Comparison of ENCODE assay signal across 1 cellular context in the genomic region with DNA sequence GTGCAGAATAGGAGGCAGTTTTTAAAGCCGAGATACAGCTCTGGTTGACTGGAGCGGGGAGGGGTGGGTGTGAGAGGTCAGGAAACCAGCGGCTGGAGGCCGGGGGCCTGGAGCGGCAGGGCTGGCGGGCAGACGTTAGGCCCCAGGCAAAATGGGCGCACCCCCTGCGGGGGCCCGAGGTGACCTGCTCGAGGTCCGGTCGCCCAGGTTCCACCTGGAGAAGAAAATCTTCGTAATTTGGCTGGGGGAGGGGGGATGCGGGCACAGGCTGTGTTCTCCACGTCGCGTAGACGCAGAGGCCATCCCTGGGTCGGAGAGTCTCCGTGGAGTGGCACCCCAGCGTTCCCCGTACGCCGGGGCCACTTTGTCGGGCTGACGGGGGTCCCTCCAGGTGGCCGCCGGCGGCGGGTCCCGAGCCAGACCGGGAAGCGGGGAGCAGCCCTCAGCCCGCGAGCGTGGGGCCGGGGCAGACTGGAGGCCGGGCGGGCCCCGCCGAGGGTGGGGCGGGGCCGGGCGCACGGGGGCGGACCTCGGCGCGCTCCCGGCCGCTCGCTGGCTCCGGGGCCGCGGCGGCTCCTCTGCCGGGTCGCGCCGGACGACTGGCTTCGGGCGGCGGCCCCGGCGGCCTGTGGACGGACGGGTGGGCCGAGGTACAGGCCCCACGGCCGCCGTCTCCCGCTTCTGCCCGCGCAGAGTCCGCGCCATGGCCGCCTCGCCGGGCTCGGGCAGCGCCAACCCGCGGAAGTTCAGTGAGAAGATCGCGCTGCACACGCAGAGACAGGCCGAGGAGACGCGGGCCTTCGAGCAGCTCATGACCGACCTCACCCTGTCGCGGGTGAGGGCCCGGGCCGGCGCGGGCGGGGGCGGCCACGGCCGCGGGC.
A peak's percentile ranks its signal among the peaks of the same experiment; 100 is the strongest.
TF ChIP-seq lines count a peak whose summit lies in the region.

A gene with protein sequence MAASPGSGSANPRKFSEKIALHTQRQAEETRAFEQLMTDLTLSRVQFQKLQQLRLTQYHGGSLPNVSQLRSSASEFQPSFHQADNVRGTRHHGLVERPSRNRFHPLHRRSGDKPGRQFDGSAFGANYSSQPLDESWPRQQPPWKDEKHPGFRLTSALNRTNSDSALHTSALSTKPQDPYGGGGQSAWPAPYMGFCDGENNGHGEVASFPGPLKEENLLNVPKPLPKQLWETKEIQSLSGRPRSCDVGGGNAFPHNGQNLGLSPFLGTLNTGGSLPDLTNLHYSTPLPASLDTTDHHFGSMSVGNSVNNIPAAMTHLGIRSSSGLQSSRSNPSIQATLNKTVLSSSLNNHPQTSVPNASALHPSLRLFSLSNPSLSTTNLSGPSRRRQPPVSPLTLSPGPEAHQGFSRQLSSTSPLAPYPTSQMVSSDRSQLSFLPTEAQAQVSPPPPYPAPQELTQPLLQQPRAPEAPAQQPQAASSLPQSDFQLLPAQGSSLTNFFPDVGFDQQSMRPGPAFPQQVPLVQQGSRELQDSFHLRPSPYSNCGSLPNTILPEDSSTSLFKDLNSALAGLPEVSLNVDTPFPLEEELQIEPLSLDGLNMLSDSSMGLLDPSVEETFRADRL (plus strand): TSS at position 555 of the 881 bp plus-strand sequence. CDS start 149 bp downstream, at position 704.

TF ChIP-seq in K562, 482 proteins besides CTCF, POLR2A, EP300 and RAD21 (continued from another document and continues in another):
- TF ChIP-seq, protein P1, sequence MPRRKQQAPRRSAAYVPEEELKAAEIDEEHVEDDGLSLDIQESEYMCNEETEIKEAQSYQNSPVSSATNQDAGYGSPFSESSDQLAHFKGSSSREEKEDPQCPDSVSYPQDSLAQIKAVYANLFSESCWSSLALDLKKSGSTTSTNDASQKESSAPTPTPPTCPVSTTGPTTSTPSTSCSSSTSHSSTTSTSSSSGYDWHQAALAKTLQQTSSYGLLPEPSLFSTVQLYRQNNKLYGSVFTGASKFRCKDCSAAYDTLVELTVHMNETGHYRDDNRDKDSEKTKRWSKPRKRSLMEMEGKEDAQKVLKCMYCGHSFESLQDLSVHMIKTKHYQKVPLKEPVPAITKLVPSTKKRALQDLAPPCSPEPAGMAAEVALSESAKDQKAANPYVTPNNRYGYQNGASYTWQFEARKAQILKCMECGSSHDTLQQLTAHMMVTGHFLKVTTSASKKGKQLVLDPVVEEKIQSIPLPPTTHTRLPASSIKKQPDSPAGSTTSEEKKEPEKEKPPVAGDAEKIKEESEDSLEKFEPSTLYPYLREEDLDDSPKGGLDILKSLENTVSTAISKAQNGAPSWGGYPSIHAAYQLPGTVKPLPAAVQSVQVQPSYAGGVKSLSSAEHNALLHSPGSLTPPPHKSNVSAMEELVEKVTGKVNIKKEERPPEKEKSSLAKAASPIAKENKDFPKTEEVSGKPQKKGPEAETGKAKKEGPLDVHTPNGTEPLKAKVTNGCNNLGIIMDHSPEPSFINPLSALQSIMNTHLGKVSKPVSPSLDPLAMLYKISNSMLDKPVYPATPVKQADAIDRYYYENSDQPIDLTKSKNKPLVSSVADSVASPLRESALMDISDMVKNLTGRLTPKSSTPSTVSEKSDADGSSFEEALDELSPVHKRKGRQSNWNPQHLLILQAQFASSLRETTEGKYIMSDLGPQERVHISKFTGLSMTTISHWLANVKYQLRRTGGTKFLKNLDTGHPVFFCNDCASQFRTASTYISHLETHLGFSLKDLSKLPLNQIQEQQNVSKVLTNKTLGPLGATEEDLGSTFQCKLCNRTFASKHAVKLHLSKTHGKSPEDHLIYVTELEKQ (CRISPR knock-in tag; IDR thresholded peaks at IDR 0.05), result no peak
- TF ChIP-seq RBM34 (IDR thresholded peaks at IDR 0.05; ENCODE audit: borderline replicate concordance, insufficient read depth, low read length) (no peak), RBFOX2 (IDR thresholded peaks at IDR 0.05; ENCODE audit: low read depth, low read length) (peak; percentile 68), FOXP1 (CRISPR knock-in tag; IDR thresholded peaks at IDR 0.05) (peak; percentile 46; the same call in 1 of the 2 replicates), BRF1 (IDR thresholded peaks at IDR 0.05; ENCODE audit: borderline replicate concordance, extremely low read depth, insufficient read length) (no peak), NONO (IDR thresholded peaks at IDR 0.05; ENCODE audit: low read depth in 2 of 2, low read length in 1 of 2) (peak; percentile 52 to 55; a peak in 1 of 4 replicates), MXD1 (CRISPR knock-in tag; IDR thresholded peaks at IDR 0.05; ENCODE audit: borderline replicate concordance, poor library complexity, severe bottlenecking) (no peak), ETS1 (conservative IDR thresholded peaks at IDR 0.05; ENCODE audit: control insufficient read depth, low read depth, low read length) (0 out of 2 replicates have a peak, but pooled peaks have one; percentile 46), NR2C2 (CRISPR knock-in tag; IDR thresholded peaks at IDR 0.05) (no peak), NR2C2 (tag; IDR thresholded peaks at IDR 0.05) (peak; percentile 75), ELF4 (CRISPR knock-in tag; IDR thresholded peaks at IDR 0.05) (no peak), TEAD1 (CRISPR knock-in tag; IDR thresholded peaks at IDR 0.05) (0 out of 4 replicates have a peak, but pooled peaks of 1 of the 2 experiments have one; percentile 29), RB1 (IDR thresholded peaks at IDR 0.05; ENCODE audit: low read depth) (peak; percentile 58; the same call in 1 of the 2 replicates), HNRNPLL (IDR thresholded peaks at IDR 0.05; ENCODE audit: low read depth, low read length, poor library complexity, severe bottlenecking) (peak; percentile 11), ZNF197 (CRISPR knock-in tag; IDR thresholded peaks at IDR 0.05; ENCODE audit: low read depth) (0 out of 2 replicates have a peak, but pooled peaks have one; percentile 51), ZFX (CRISPR knock-in tag; IDR thresholded peaks at IDR 0.05) (peak; percentile 87), TAF1 (IDR thresholded peaks at IDR 0.05; ENCODE audit: control insufficient read depth, extremely low read depth, insufficient read depth, low read length, severe bottlenecking) (peak; percentile 31), MAFG (tag; conservative IDR thresholded peaks at IDR 0.05) (no peak), ZBTB8A (IDR thresholded peaks at IDR 0.05; ENCODE audit: partially characterized antibody) (no peak), ZNF780A (CRISPR knock-in tag; IDR thresholded peaks at IDR 0.05) (no peak), BCL6 (CRISPR knock-in tag; IDR thresholded peaks at IDR 0.05) (no peak), MED1 (CRISPR knock-in tag; IDR thresholded peaks at IDR 0.05; ENCODE audit: borderline replicate concordance) (no peak), POLR2H (tag; IDR thresholded peaks at IDR 0.05; ENCODE audit: low read depth) (peak; percentile 10; the same call in 1 of the 2 replicates), HMGN3 (IDR thresholded peaks at IDR 0.05; ENCODE audit: borderline replicate concordance, extremely low read depth, insufficient read length, low read depth, low read length) (peak; percentile 63), ZBTB7A (IDR thresholded peaks at IDR 0.05; ENCODE audit: borderline replicate concordance, control insufficient read depth, low read depth, low read length) (peak; percentile 49; the same call in 1 of the 2 replicates), ZBTB33 (CRISPR knock-in tag; IDR thresholded peaks at IDR 0.05) (peak; percentile 63; the same call in 1 of the 2 replicates), JUN (IDR thresholded peaks at IDR 0.05; ENCODE audit: borderline replicate concordance, low read depth, low read length) (no peak), JUN (CRISPR knock-in tag; IDR thresholded peaks at IDR 0.05; ENCODE audit: borderline replicate concordance) (0 out of 2 replicates have a peak, but pooled peaks have one; percentile 63), SREBF1 (IDR thresholded peaks at IDR 0.05; ENCODE audit: borderline replicate concordance, low read depth, low read length) (no peak), HDAC8 (tag; IDR thresholded peaks at IDR 0.05) (no peak)
- TF ChIP-seq, protein P2, sequence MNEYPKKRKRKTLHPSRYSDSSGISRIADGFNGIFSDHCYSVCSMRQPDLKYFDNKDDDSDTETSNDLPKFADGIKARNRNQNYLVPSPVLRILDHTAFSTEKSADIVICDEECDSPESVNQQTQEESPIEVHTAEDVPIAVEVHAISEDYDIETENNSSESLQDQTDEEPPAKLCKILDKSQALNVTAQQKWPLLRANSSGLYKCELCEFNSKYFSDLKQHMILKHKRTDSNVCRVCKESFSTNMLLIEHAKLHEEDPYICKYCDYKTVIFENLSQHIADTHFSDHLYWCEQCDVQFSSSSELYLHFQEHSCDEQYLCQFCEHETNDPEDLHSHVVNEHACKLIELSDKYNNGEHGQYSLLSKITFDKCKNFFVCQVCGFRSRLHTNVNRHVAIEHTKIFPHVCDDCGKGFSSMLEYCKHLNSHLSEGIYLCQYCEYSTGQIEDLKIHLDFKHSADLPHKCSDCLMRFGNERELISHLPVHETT (CRISPR knock-in tag; conservative IDR thresholded peaks at IDR 0.05 in 1 of 2, IDR thresholded peaks at IDR 0.05 in 1 of 2), result 0 out of 4 replicates have a peak, but pooled peaks of 1 of the 2 experiments have one; percentile 0
- TF ChIP-seq, protein P3, sequence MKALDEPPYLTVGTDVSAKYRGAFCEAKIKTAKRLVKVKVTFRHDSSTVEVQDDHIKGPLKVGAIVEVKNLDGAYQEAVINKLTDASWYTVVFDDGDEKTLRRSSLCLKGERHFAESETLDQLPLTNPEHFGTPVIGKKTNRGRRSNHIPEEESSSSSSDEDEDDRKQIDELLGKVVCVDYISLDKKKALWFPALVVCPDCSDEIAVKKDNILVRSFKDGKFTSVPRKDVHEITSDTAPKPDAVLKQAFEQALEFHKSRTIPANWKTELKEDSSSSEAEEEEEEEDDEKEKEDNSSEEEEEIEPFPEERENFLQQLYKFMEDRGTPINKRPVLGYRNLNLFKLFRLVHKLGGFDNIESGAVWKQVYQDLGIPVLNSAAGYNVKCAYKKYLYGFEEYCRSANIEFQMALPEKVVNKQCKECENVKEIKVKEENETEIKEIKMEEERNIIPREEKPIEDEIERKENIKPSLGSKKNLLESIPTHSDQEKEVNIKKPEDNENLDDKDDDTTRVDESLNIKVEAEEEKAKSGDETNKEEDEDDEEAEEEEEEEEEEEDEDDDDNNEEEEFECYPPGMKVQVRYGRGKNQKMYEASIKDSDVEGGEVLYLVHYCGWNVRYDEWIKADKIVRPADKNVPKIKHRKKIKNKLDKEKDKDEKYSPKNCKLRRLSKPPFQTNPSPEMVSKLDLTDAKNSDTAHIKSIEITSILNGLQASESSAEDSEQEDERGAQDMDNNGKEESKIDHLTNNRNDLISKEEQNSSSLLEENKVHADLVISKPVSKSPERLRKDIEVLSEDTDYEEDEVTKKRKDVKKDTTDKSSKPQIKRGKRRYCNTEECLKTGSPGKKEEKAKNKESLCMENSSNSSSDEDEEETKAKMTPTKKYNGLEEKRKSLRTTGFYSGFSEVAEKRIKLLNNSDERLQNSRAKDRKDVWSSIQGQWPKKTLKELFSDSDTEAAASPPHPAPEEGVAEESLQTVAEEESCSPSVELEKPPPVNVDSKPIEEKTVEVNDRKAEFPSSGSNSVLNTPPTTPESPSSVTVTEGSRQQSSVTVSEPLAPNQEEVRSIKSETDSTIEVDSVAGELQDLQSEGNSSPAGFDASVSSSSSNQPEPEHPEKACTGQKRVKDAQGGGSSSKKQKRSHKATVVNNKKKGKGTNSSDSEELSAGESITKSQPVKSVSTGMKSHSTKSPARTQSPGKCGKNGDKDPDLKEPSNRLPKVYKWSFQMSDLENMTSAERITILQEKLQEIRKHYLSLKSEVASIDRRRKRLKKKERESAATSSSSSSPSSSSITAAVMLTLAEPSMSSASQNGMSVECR (CRISPR knock-in tag; IDR thresholded peaks at IDR 0.05), result peak; percentile 75; the same call in 1 of the 2 replicates
